In genomic region chr11:128587415-128587814, GRCh38 we compare ENCODE assay signal across 8 cellular contexts. TPM values are rescaled to one million over a fixed set of nuclear protein-coding genes. Genes with fewer than 3 reads are reported as not detected.
DNase-seq lines count a peak whose midpoint lies in the region; ATAC-seq and TF ChIP-seq lines count a peak whose summit lies in the region.

A gene with protein sequence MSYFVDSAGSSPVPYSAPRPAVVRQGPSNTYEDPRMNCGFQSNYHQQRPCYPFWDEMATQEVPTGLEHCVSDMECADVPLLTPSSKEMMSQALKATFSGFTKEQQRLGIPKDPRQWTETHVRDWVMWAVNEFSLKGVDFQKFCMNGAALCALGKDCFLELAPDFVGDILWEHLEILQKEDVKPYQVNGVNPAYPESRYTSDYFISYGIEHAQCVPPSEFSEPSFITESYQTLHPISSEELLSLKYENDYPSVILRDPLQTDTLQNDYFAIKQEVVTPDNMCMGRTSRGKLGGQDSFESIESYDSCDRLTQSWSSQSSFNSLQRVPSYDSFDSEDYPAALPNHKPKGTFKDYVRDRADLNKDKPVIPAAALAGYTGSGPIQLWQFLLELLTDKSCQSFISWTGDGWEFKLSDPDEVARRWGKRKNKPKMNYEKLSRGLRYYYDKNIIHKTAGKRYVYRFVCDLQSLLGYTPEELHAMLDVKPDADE (minus strand): TSS chr11:128587558. CDS start chr11:128573130, 14,428 bp downstream.

- peaks cover 0 to 3% of the 10 kb centered on the region in 2 donors for H3K9me3 Mint-ChIP-seq in activated naive CD4-positive, alpha-beta T cell treated with anti-CD3 and anti-CD28 coated beads, Interleukin-2, amount 50 U/mL, for 72 hours

- H3K18ac ChIP-seq in mesendoderm (ENCODE audit: low read length) = no peak within 1 kb of the TSS

- no CpG with 5 or more reads among the region's 4 CpGs for WGBS in mesendoderm (ENCODE audit: extremely low coverage, insufficient coverage, low lambda C conversion rate)

- intact Hi-C loops in vagina (cut with DNase I) = no loop called here

- no peak within 1 kb of the TSS for H3K4ac ChIP-seq in mesendoderm (ENCODE audit: low read depth, low read length)

- no peaks in the 10 kb centered on the region for H3K79me1 ChIP-seq in mesendoderm (ENCODE audit: low read length)

- peak within 1 kb of the TSS; percentile 75 for H3K56ac ChIP-seq in mesendoderm (ENCODE audit: low read length)

- H3K23ac ChIP-seq in mesendoderm (ENCODE audit: low read length) = no peak within 1 kb of the TSS

- H3K36me3 ChIP-seq in mesendoderm (ENCODE audit: control insufficient read depth, insufficient read depth, low read length) (no peaks in the 10 kb centered on the region), vagina (no peaks in the 10 kb centered on the region)

- H2BK120ac ChIP-seq in mesendoderm (ENCODE audit: low read depth, low read length) = no peak within 1 kb of the TSS

- DNase-seq in activated naive CD4-positive, alpha-beta T cell treated with anti-CD3 and anti-CD28 coated beads, Interleukin-2, amount 50 U/mL, for 72 hours (ENCODE audit: low spot score in 2 of 2) = no peak
- DNase-seq in activated naive CD4-positive, alpha-beta T cell (lab: John Stamatoyannopoulos, UW) = no peak
- DNase-seq in coronary artery (ENCODE audit: low spot score) = no peak
- peak; percentile 81 for DNase-seq in mesendoderm
- DNase-seq in vagina (ENCODE audit: extremely low spot score in 2 of 2) = no peak
- DNase-seq in anterior cingulate cortex (lab: John Stamatoyannopoulos, UW) = no peak
- no peak for DNase-seq in amygdala (lab: John Stamatoyannopoulos, UW)
- no peak for DNase-seq in erythroblast (lab: John Stamatoyannopoulos, UW)

- H3K36me3 Mint-ChIP-seq in activated naive CD4-positive, alpha-beta T cell treated with anti-CD3 and anti-CD28 coated beads, Interleukin-2, amount 50 U/mL, for 72 hours = no peaks in the 10 kb centered on the region

- no peak within 1 kb of the TSS for H2AK5ac ChIP-seq in mesendoderm (ENCODE audit: low read length)

- H2BK15ac ChIP-seq in mesendoderm (replicated peaks; ENCODE audit: low read depth) = no peak within 1 kb of the TSS

- no peak within 1 kb of the TSS for H4K5ac ChIP-seq in mesendoderm (ENCODE audit: low read length)

- peak within 1 kb of the TSS; percentile 59 for H3K9ac ChIP-seq in mesendoderm (ENCODE audit: low read length)

- peak within 1 kb of the TSS; percentile 32 for H2BK5ac ChIP-seq in mesendoderm (ENCODE audit: low read length)

- H3K27me3 ChIP-seq in mesendoderm (ENCODE audit: insufficient read depth, low read length, poor library complexity) (no peaks in the 10 kb centered on the region), vagina (no peaks in the 10 kb centered on the region)

- no peak within 1 kb of the TSS for H4K8ac ChIP-seq in mesendoderm (ENCODE audit: low read depth, low read length)

- peak within 1 kb of the TSS; percentile 73 for H3K4me2 ChIP-seq in mesendoderm (ENCODE audit: low read length)

- TF ChIP-seq CTCF in coronary artery (IDR thresholded peaks at IDR 0.05) = no peak
- no peak for TF ChIP-seq CTCF in vagina (IDR thresholded peaks at IDR 0.05)

- H3K4me3 ChIP-seq in coronary artery (peak within 1 kb of the TSS; percentile 10), mesendoderm (ENCODE audit: low read length) (peak within 1 kb of the TSS; percentile 25), vagina (peak within 1 kb of the TSS in 1 of 2 donors; percentile 3)

- no peak within 1 kb of the TSS for H3K27ac Mint-ChIP-seq in activated naive CD4-positive, alpha-beta T cell treated with anti-CD3 and anti-CD28 coated beads, Interleukin-2, amount 50 U/mL, for 72 hours

- H3K9me3 ChIP-seq in vagina = no peaks in the 10 kb centered on the region

- no peak within 1 kb of the TSS for H3K27ac ChIP-seq in coronary artery
- H3K27ac ChIP-seq in mesendoderm (ENCODE audit: low read depth, low read length) = no peak within 1 kb of the TSS
- no peak within 1 kb of the TSS for H3K27ac ChIP-seq in vagina

- TF ChIP-seq POLR2A in vagina (IDR thresholded peaks at IDR 0.05) = no peak
- TF ChIP-seq POLR2A in erythroblast (IDR thresholded peaks at IDR 0.05; ENCODE audit: low read length) = no peak

- ATAC-seq in activated naive CD4-positive, alpha-beta T cell treated with anti-CD3 and anti-CD28 coated beads, Interleukin-2, amount 50 U/mL, for 72 hours = no peak

- no peaks in the 10 kb centered on the region for H3K79me2 ChIP-seq in mesendoderm (ENCODE audit: control insufficient read depth, insufficient read depth, low read length)

- H3K4me1 ChIP-seq in mesendoderm (ENCODE audit: control insufficient read depth, low read depth, low read length) = peaks cover 14% of the 10 kb centered on the region
- no peaks in the 10 kb centered on the region for H3K4me1 ChIP-seq in vagina

RNA-seq across cellular contexts. Expression of the gene that starts here (rescaled TPM):
- total RNA-seq in activated naive CD4-positive, alpha-beta T cell treated with anti-CD3 and anti-CD28 coated beads, Interleukin-2, amount 50 U/mL, for 72 hours = 100 to 1,000 TPM; 176 to 461 TPM
- 23.7 TPM for polyA plus RNA-seq in mesendoderm (2013, experiment 1 of 2)
- 24.2 TPM for polyA plus RNA-seq in mesendoderm (2013, experiment 2 of 2)
- total RNA-seq in vagina = 51.6 TPM
